32 cellular contexts compared by ENCODE assay signal in genomic region chr11:17423533-17424310, GRCh38. TPM values are rescaled to one million over a fixed set of nuclear protein-coding genes. Genes with fewer than 3 reads are reported as not detected.
DNase-seq lines count a peak whose midpoint lies in the region; ATAC-seq, FAIRE-seq and TF ChIP-seq lines count a peak whose summit lies in the region.
"Had no signal": no experiment of that assay in that cellular context is flagged by ENCODE, and none has a peak within 500 bp of the region (broad histone marks: within the 10 kb centered on the region; RNA-seq: fewer than 3 reads in every experiment).

No MANE protein-coding gene starts in this region.

- H3K4me1 ChIP-seq in Caco-2, result peaks cover 8% of the 10 kb centered on the region
- no peaks in the 10 kb centered on the region for H3K4me1 ChIP-seq in IMR-90 (ENCODE audit: control insufficient read depth, insufficient read depth, low read length)
- H3K4me1 ChIP-seq in pancreas, result no peaks in the 10 kb centered on the region
- H3K4me1 ChIP-seq: testis had no signal

- ATAC-seq in IMR-90 (ENCODE audit: low read depth), result no peak
- peak; percentile 93 to 99 (median 97) for ATAC-seq in pancreas
- ATAC-seq: activated naive CD8-positive, alpha-beta T cell treated with anti-CD3 and anti-CD28 coated beads, Interleukin-2, amount 50 U/mL, for 24 hours; GM12878; natural killer cell; Panc1; sciatic nerve; stimulated activated effector memory CD8-positive, alpha-beta T cell treated with anti-CD3 and anti-CD28 coated beads, Interleukin-12 subunit alpha, Interleukin-12 subunit beta, amount 100 ng/mL, for 72 hours had no signal

- no peak overlapping the region for H3K4me3 Mint-ChIP-seq in Caco-2 (ENCODE audit: unreplicated experiment)
- H3K4me3 Mint-ChIP-seq: activated naive CD8-positive, alpha-beta T cell treated with anti-CD3 and anti-CD28 coated beads, Interleukin-2, amount 50 U/mL, for 24 hours; memory B cell; natural killer cell; stimulated activated effector memory CD8-positive, alpha-beta T cell treated with anti-CD3 and anti-CD28 coated beads, Interleukin-12 subunit alpha, Interleukin-12 subunit beta, amount 100 ng/mL, for 72 hours had no signal

- FAIRE-seq in pancreas (lab: Jason Lieb, UNC), result no peak
- FAIRE-seq: endometrium, GM12878, GM19239, H1, HTR-8/SVneo had no signal

- H2BK5ac ChIP-seq in IMR-90 (ENCODE audit: low read depth, low read length, poor library complexity, severe bottlenecking), result no peak overlapping the region

- H2AK5ac ChIP-seq in IMR-90 (ENCODE audit: low read depth, low read length), result no peak overlapping the region

- H3K79me1 ChIP-seq in IMR-90 (ENCODE audit: low read depth in 1 of 2, low read length in 2 of 2), result no peaks in the 10 kb centered on the region

- no peak for TF ChIP-seq RAD21 in IMR-90 (IDR thresholded peaks at IDR 0.05; ENCODE audit: low read length)

- H3K27me3 ChIP-seq in Caco-2 (replicated peaks; ENCODE audit: control insufficient read depth, insufficient read depth, low read length) (0 out of 2 replicates have a peak, but pooled peaks cover 2% of the 10 kb centered on the region), IMR-90 (ENCODE audit: control insufficient read depth, insufficient read depth, low read length) (peaks cover 9% of the 10 kb centered on the region), pancreas (no peaks in the 10 kb centered on the region)
- H3K27me3 ChIP-seq: testis had no signal

- H2BK20ac ChIP-seq in IMR-90 (ENCODE audit: low read depth, low read length), result no peak overlapping the region

- intact Hi-C loops in Caco-2 (cut with micrococcal nuclease; ENCODE audit: unreplicated experiment), result no loop called here
- intact Hi-C loops in IMR-90 (cut with micrococcal nuclease), result no loop called here
- intact Hi-C loops in pancreas (cut with DNase I), result no loop called here

- no peak overlapping the region for H3K14ac ChIP-seq in IMR-90 (replicated peaks; ENCODE audit: low read depth, low read length)

- H3K36me3 ChIP-seq in Caco-2 (ENCODE audit: control insufficient read depth, insufficient read depth, low read length) (no peaks in the 10 kb centered on the region), IMR-90 (ENCODE audit: control insufficient read depth, insufficient read depth, low read length) (no peaks in the 10 kb centered on the region), pancreas (no peaks in the 10 kb centered on the region)
- H3K36me3 ChIP-seq: brain microvascular endothelial cell had no signal

- H3K9ac ChIP-seq in IMR-90 (ENCODE audit: low read depth, low read length), result no peak overlapping the region

- H3K23ac ChIP-seq in IMR-90 (ENCODE audit: low read depth, low read length), result no peak overlapping the region

- no peak overlapping the region for H3K18ac ChIP-seq in IMR-90 (ENCODE audit: low read depth, low read length)

- H3K4me3 ChIP-seq in Caco-2 (ENCODE audit: low read depth, low read length) (no peak overlapping the region), IMR-90 (ENCODE audit: insufficient read depth, low read depth, low read length) (no peak overlapping the region), pancreas (no peak overlapping the region)
- H3K4me3 ChIP-seq: GM12878, testis had no signal

- no peak overlapping the region for H3K4ac ChIP-seq in IMR-90 (ENCODE audit: low read depth, low read length)

- no peak overlapping the region for H4K91ac ChIP-seq in IMR-90 (ENCODE audit: insufficient read depth, low read depth, low read length)

- no peak overlapping the region for H4K8ac ChIP-seq in IMR-90 (ENCODE audit: low read depth in 2 of 2, low read length in 2 of 2)

- CTCF ChIA-PET in Caco-2 (lab: Charles Lee) (interaction anchor here (0.6 to 1.1 kb wide), 3 partner anchors 40 to 49 kb away, joined by 3 to 4 read pairs (median 3); no protein-coding TSS in a partner anchor), IMR-90 (lab: Yijun Ruan, JAX) (interaction anchor here (1.0 kb wide), 1 partner anchor 11 kb away, joined by 6 read pairs; no protein-coding TSS in a partner anchor)

- BruUV-seq in Caco-2 (replicated peaks; lab: Mats Ljungman, UMichigan) (no TSS peak), IMR-90 (replicated peaks; lab: Mats Ljungman, UMichigan) (no TSS peak)

- H3K9me3 ChIP-seq in Caco-2 (no peaks in the 10 kb centered on the region), IMR-90 (ENCODE audit: control insufficient read depth, insufficient read depth, low read length) (no peaks in the 10 kb centered on the region), pancreas (no peaks in the 10 kb centered on the region)
- H3K9me3 ChIP-seq: testis had no signal

- H2AK9ac ChIP-seq in IMR-90 (replicated peaks; ENCODE audit: low read depth, low read length, poor library complexity), result peak overlapping the region; percentile 35

- H3K9me3 Mint-ChIP-seq in Caco-2 (ENCODE audit: unreplicated experiment), result no peaks in the 10 kb centered on the region
- H3K9me3 Mint-ChIP-seq: activated naive CD8-positive, alpha-beta T cell treated with anti-CD3 and anti-CD28 coated beads, Interleukin-2, amount 50 U/mL, for 24 hours; memory B cell; natural killer cell; stimulated activated effector memory CD8-positive, alpha-beta T cell treated with anti-CD3 and anti-CD28 coated beads, Interleukin-12 subunit alpha, Interleukin-12 subunit beta, amount 100 ng/mL, for 72 hours had no signal

- POLR2A ChIA-PET in Caco-2 (lab: Charles Lee), result no interaction called here
- POLR2A ChIA-PET in IMR-90 (lab: Charles Lee; ENCODE audit: unreplicated experiment), result no interaction called here

- H2AFZ ChIP-seq in IMR-90 (replicated peaks; ENCODE audit: low read length, poor library complexity), result no peak overlapping the region

- DNase-seq in Caco-2 (peak; percentile 62 to 82), IMR-90 (no peak), caudate nucleus (lab: John Stamatoyannopoulos, UW) (peak in 37 of 61 donors; percentile 10 to 94 (median 42)), pancreas (peak in 5 of 6 donors; percentile 54 to 75 (median 70)), NOMO-1 treated with DMSO at 0.1 percent for 48 hours (lab: John Stamatoyannopoulos, UW; ENCODE audit: unreplicated experiment) (no peak), iPS-NIHi7 (ENCODE audit: extremely low spot score) (no peak), NCI-H2081 treated with DMSO at 0.1 percent for 48 hours (lab: John Stamatoyannopoulos, UW) (no peak), GM13977 (ENCODE audit: low spot score) (no peak)
- DNase-seq: ACHN; activated effector memory CD4-positive, alpha-beta T cell treated with anti-CD3 and anti-CD28 coated beads, Interleukin-2, amount 50 U/mL, for 16 hours; activated naive CD8-positive, alpha-beta T cell treated with anti-CD3 and anti-CD28 coated beads, Interleukin-2, amount 50 U/mL, for 24 hours; brain microvascular endothelial cell; C1 segment of cervical spinal cord; cortex of kidney; DMS 273 treated with DMSO at 0.1 percent for 48 hours; hippocampal formation; islet precursor cell; natural killer cell; NCI-H1417 treated with DMSO at 0.1 percent for 48 hours; NCI-H748 treated with DMSO at 0.1 percent for 48 hours; testis; WERI-Rb-1 had no signal

- H3K4me1 Mint-ChIP-seq in Caco-2 (ENCODE audit: low read depth, unreplicated experiment), result peaks cover 12% of the 10 kb centered on the region
- H3K4me1 Mint-ChIP-seq: activated naive CD8-positive, alpha-beta T cell treated with anti-CD3 and anti-CD28 coated beads, Interleukin-2, amount 50 U/mL, for 24 hours; memory B cell; natural killer cell; stimulated activated effector memory CD8-positive, alpha-beta T cell treated with anti-CD3 and anti-CD28 coated beads, Interleukin-12 subunit alpha, Interleukin-12 subunit beta, amount 100 ng/mL, for 72 hours had no signal

- no peaks in the 10 kb centered on the region for H4K20me1 ChIP-seq in IMR-90 (ENCODE audit: insufficient read depth, low read length)

- no peak overlapping the region for H2BK15ac ChIP-seq in IMR-90 (ENCODE audit: low read depth, low read length)

- dilution Hi-C loops in IMR-90 (cut with HindIII; ENCODE audit: low sequenced_read_pairs, unreplicated experiment), result no loop called here

- no peak overlapping the region for H3K56ac ChIP-seq in IMR-90 (ENCODE audit: extremely low read depth, insufficient read depth, low read length)

- no peak overlapping the region for H3K4me2 ChIP-seq in IMR-90 (ENCODE audit: low read depth, low read length)

- in situ Hi-C loops in IMR-90 (cut with MboI; ENCODE audit: low sequenced_read_pairs) (no loop called here), GM13977 (cut with MboI; ENCODE audit: low pct_unique_long_range_greater_than_20kb, low sequenced_read_pairs, unreplicated experiment) (no loop called here)

- H2BK120ac ChIP-seq in IMR-90 (ENCODE audit: low read depth, low read length), result no peak overlapping the region

- H3K27ac ChIP-seq in IMR-90 (ENCODE audit: insufficient read depth, low read length) (no peak overlapping the region), caudate nucleus (ENCODE audit: low read depth, low read length) (peak overlapping the region; percentile 70), pancreas (no peak overlapping the region)
- H3K27ac ChIP-seq: brain microvascular endothelial cell, testis, WERI-Rb-1 had no signal

- TF ChIP-seq POLR2A in IMR-90 (IDR thresholded peaks at IDR 0.05; ENCODE audit: low read depth, low read length), result no peak

- WGBS in IMR-90 (ENCODE audit: extremely low coverage in 2 of 2, insufficient read length in 1 of 2), 2 experiments, result 76% methylated on average over 7 of the region's 11 CpGs; no CpG with 5 or more reads in 1 of the 2 experiments
- 61 to 68% methylated on average over 11 of the region's 11 CpGs for WGBS in pancreas, 2 donors

- TF ChIP-seq CTCF in Caco-2 (IDR thresholded peaks at IDR 0.05; ENCODE audit: insufficient read depth in 1 of 2, low read depth in 1 of 2, low read length in 1 of 2, severe bottlenecking in 1 of 2, unreplicated experiment in 1 of 2), result no peak
- no peak for TF ChIP-seq CTCF in IMR-90 (conservative IDR thresholded peaks at IDR 0.05; ENCODE audit: low read depth, low read length)
- no peak for TF ChIP-seq CTCF in pancreas (IDR thresholded peaks at IDR 0.05)
- TF ChIP-seq CTCF in GM13977 (IDR thresholded peaks at IDR 0.05; ENCODE audit: extremely low read depth, insufficient read depth, missing control alignments), result no peak

- H4K5ac ChIP-seq in IMR-90 (ENCODE audit: low read depth, low read length), result no peak overlapping the region

- H3K27me3 Mint-ChIP-seq in Caco-2 (ENCODE audit: insufficient read depth, unreplicated experiment), result peaks cover 16% of the 10 kb centered on the region

- no peaks in the 10 kb centered on the region for H3K36me3 Mint-ChIP-seq in Caco-2 (ENCODE audit: insufficient read depth, unreplicated experiment)
- H3K36me3 Mint-ChIP-seq: memory B cell; natural killer cell; stimulated activated effector memory CD8-positive, alpha-beta T cell treated with anti-CD3 and anti-CD28 coated beads, Interleukin-12 subunit alpha, Interleukin-12 subunit beta, amount 100 ng/mL, for 72 hours had no signal

- no peaks in the 10 kb centered on the region for H3K9me1 ChIP-seq in IMR-90 (ENCODE audit: insufficient read depth, low read length)

- no peak overlapping the region for H3K27ac Mint-ChIP-seq in Caco-2 (ENCODE audit: unreplicated experiment)
- H3K27ac Mint-ChIP-seq: activated naive CD8-positive, alpha-beta T cell treated with anti-CD3 and anti-CD28 coated beads, Interleukin-2, amount 50 U/mL, for 24 hours; memory B cell; natural killer cell; stimulated activated effector memory CD8-positive, alpha-beta T cell treated with anti-CD3 and anti-CD28 coated beads, Interleukin-12 subunit alpha, Interleukin-12 subunit beta, amount 100 ng/mL, for 72 hours had no signal

RNA-seq across cellular contexts. Expression of gene KCNJ11, which starts 35.3 kb away (rescaled TPM):
- 2.3 and 3.4 TPM in 2 replicates for total RNA-seq in Caco-2 (2022)
- total RNA-seq in IMR-90 (2012; rRNA removed), result not detected in 2 replicates
- not detected in 2 replicates for polyA plus RNA-seq in IMR-90 (2012; rRNA removed)
- polyA plus RNA-seq in IMR-90 (2012; cell fraction: cytosol; rRNA removed), result not detected in 2 replicates
- polyA plus RNA-seq in IMR-90 (2012; cell fraction: nucleus; rRNA removed; ENCODE audit: low replicate concordance), result not detected in 2 replicates
- 10 to 100 TPM in 4 of 6 donors, 1 to 10 TPM in 2; 5.0 to 12.4 (median 11.1) TPM for total RNA-seq in pancreas
- 10 to 100 TPM in 1 of 2 donors, 1 to 10 TPM in 1; 9.9 to 17.7 TPM for polyA plus RNA-seq in pancreas
- total RNA-seq: osteocyte had no signal

RNA-seq across cellular contexts. Expression of gene ABCC8, which starts 52.9 kb away (rescaled TPM):
- total RNA-seq in Caco-2 (2022) (0.09 TPM in 1 of 2 replicates, not detected in the other), IMR-90 (2012; rRNA removed) (not detected in 2 replicates), pancreas (10 to 100 TPM; 14.9 to 77.3 (median 38.4) TPM)
- polyA plus RNA-seq in IMR-90 (2012; rRNA removed) (not detected in 2 replicates), pancreas (100 to 1,000 TPM; 196 to 917 TPM)
- polyA plus RNA-seq in IMR-90 (2012; cell fraction: cytosol; rRNA removed), result not detected in 2 replicates
- polyA plus RNA-seq in IMR-90 (2012; cell fraction: nucleus; rRNA removed; ENCODE audit: low replicate concordance), result not detected in 2 replicates
- total RNA-seq: GM12878, natural killer cell, osteocyte had no signal
- polyA plus RNA-seq: GM12878 had no signal

Comparison
In these comparisons a context has a peak if more than half of its experiments do, and no peak if none do; other contexts are left out.
1. DNase-seq: peak in Caco-2 (2 of 2), caudate nucleus (37 of 61) and pancreas (5 of 6); none in IMR-90 (single experiment), NOMO-1 treated with DMSO at 0.1 percent for 48 hours (single experiment), iPS-NIHi7 (single experiment), NCI-H2081 treated with DMSO at 0.1 percent for 48 hours (single experiment) and GM13977 (single experiment).
2. RNA of gene ABCC8, which starts 52.9 kb away (total RNA-seq): 14.9 to 77.3 TPM in pancreas; 0.09 TPM in Caco-2 and not detected in IMR-90; every median in the first group is over 10 times any median in the second.